ENCODE assay signal across 10 cellular contexts in the genomic region with DNA sequence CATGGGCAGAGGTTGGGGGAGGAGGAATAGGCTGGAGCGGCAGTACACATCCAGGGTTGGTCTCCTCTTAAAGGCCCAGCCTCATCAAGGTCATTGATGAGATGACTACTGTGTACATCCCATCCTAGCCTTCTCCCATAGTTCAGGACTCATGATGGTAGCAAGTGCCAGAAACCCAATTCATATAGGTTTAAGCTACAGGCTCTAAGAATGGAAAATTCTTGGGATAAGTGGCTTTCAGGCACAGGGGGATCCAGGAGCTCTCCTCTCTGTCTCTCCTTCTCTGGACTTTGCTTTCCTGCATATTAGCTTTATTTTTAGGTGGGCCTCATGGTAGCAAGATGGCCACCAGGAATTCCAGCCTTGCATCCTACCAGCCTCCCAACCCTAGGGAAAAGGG. TPM values are rescaled to one million over a fixed set of nuclear protein-coding genes. Genes with fewer than 3 reads are reported as not detected.
"Had no signal": no experiment of that assay in that cellular context is flagged by ENCODE, and none has a peak within 500 bp of the region (broad histone marks: within the 10 kb centered on the region; RNA-seq: fewer than 3 reads in every experiment).

No MANE protein-coding gene starts in this region.

- H3K4me3 Mint-ChIP-seq: IgD-negative memory B cell had no signal

- DNase-seq: IMR-90, KBM-7, KG1 had no signal

- H3K4me2 ChIP-seq: KMS-11 had no signal

- H3K36me3 Mint-ChIP-seq: IgD-negative memory B cell had no signal

- H3K4me3 ChIP-seq: K562 had no signal

- FAIRE-seq: HTR-8/SVneo, K562 had no signal

- H3K27ac ChIP-seq: HL-60, KMS-11 had no signal

- ATAC-seq: K562 had no signal

- H3K27ac Mint-ChIP-seq: IgD-negative memory B cell had no signal

- H3K9ac ChIP-seq: KMS-11 had no signal

RNA-seq across cellular contexts. Expression of gene SDS, which starts 24.8 kb away (rescaled TPM):
- total RNA-seq: HT-29, IMR-90 had no signal
- polyA plus RNA-seq: IgD-negative memory B cell, IMR-90 had no signal

RNA-seq across cellular contexts. Expression of gene LHX5, which starts 43.2 kb away (rescaled TPM):
- total RNA-seq: HT-29, HT1080, IMR-90 had no signal
- polyA plus RNA-seq: IgD-negative memory B cell, IMR-90 had no signal
